16 cellular contexts compared by ENCODE assay signal in the genomic region with DNA sequence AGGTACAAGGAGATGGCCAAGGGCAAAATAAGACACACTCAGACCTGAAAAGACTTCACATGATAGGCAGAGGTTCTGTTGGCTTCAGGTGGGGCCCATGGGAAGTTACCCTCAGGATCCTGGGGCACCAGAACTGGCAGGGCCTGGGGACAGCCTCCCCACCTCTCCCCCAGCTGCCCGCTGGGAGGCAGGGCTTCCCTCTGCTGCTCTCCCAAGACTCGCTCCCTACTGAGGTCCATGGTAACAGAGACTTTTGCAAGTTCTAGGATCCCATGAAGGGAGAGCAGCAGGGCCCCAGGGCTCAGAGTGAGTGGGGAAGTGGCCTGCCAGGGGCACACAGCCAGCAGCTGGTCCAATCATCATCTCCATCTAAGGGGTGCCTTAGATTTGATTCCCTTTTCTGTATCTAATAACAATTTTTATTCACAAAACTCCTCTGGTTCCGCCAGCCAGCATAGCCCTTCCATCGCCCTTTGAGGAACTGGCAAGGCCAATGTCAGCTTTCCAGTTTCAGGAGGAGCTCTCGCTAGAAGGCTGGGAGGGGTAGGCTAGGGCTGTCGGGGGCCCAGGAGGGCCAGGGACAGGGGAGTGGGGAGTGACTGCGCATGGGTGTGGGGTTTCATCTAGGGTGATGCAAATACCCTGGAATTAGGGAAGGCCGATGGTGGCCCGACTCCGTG.
DNase-seq lines count a peak whose midpoint lies in the region; ATAC-seq and TF ChIP-seq lines count a peak whose summit lies in the region.
"Had no signal": no experiment of that assay in that cellular context is flagged by ENCODE, and none has a peak within 500 bp of the region (broad histone marks: within the 10 kb centered on the region; RNA-seq: fewer than 3 reads in every experiment).

No MANE protein-coding gene starts in this region.

- no peak for TF ChIP-seq CTCF in esophagus muscularis mucosa (IDR thresholded peaks at IDR 0.05)
- no peak for TF ChIP-seq CTCF in vagina (IDR thresholded peaks at IDR 0.05)
- TF ChIP-seq CTCF in GM13976 (IDR thresholded peaks at IDR 0.05; ENCODE audit: borderline replicate concordance, control extremely low read depth, extremely low read depth, insufficient read depth, missing control alignments) = no peak
- TF ChIP-seq CTCF in right atrium auricular region (IDR thresholded peaks at IDR 0.05) = no peak

- 93% methylated on average over 10 of the region's 10 CpGs for WGBS in esophagus muscularis mucosa

- H3K36me3 ChIP-seq in esophagus muscularis mucosa = peaks cover 0 to 12% (median 5%) of the 10 kb centered on the region in 4 donors
- H3K36me3 ChIP-seq in vagina = no peaks in the 10 kb centered on the region
- no peaks in the 10 kb centered on the region for H3K36me3 ChIP-seq in right atrium auricular region
- H3K36me3 ChIP-seq: HAP-1 had no signal

- no peak for ATAC-seq in sciatic nerve

- no peak for TF ChIP-seq EP300 in esophagus muscularis mucosa (IDR thresholded peaks at IDR 0.05)

- DNase-seq in esophagus muscularis mucosa (ENCODE audit: extremely low spot score) (peak; percentile 86), islet precursor cell (peak; percentile 38), sciatic nerve (ENCODE audit: low spot score) (peak; percentile 42), vagina (ENCODE audit: extremely low spot score in 2 of 2) (peak; percentile 62 to 67), GM13976 (ENCODE audit: low spot score) (no peak), right atrium auricular region (ENCODE audit: low spot score) (no peak)
- DNase-seq: C1 segment of cervical spinal cord; Calu3; CD4-positive, alpha-beta memory T cell; COR-L47; DMS53; DMS79 treated with DMSO at 0.1 percent for 48 hours; GF-D8; GOT3; HFFc6 had no signal

- intact Hi-C loops in esophagus muscularis mucosa (cut with DNase I) (no loop called here), sciatic nerve (cut with DNase I) (no loop called here), vagina (cut with DNase I) (no loop called here)

- H3K4me1 ChIP-seq in esophagus muscularis mucosa (peaks cover 0 to 5% (median 0%) of the 10 kb centered on the region in 4 donors), vagina (no peaks in the 10 kb centered on the region), right atrium auricular region (peaks cover 0 to 11% of the 10 kb centered on the region in 2 donors)
- H3K4me1 ChIP-seq: HAP-1 had no signal

- TF ChIP-seq POLR2A in esophagus muscularis mucosa (IDR thresholded peaks at IDR 0.05; ENCODE audit: low read depth) (no peak), vagina (IDR thresholded peaks at IDR 0.05) (no peak)

- in situ Hi-C loops in GM13976 (cut with MboI; ENCODE audit: low sequenced_read_pairs, unreplicated experiment) = no loop called here

- H3K4me3 ChIP-seq in esophagus muscularis mucosa (no peak overlapping the region), vagina (no peak overlapping the region), right atrium auricular region (no peak overlapping the region)
- H3K4me3 ChIP-seq: HAP-1 had no signal

- H3K9me3 ChIP-seq in esophagus muscularis mucosa = no peaks in the 10 kb centered on the region
- H3K9me3 ChIP-seq in vagina = no peaks in the 10 kb centered on the region
- H3K9me3 ChIP-seq in right atrium auricular region = no peaks in the 10 kb centered on the region
- H3K9me3 ChIP-seq: HAP-1 had no signal

- H3K27me3 ChIP-seq in esophagus muscularis mucosa (no peaks in the 10 kb centered on the region), vagina (no peaks in the 10 kb centered on the region), right atrium auricular region (no peaks in the 10 kb centered on the region)

- H3K27ac ChIP-seq in esophagus muscularis mucosa (replicated peaks in 1 of 4) (no peak overlapping the region), vagina (no peak overlapping the region), right atrium auricular region (no peak overlapping the region)

Comparison
In these comparisons a context has a peak if more than half of its experiments do, and no peak if none do; other contexts are left out.
1. DNase-seq: peak in esophagus muscularis mucosa (single experiment), islet precursor cell (single experiment), sciatic nerve (single experiment) and vagina (2 of 2); none in GM13976 (single experiment) and right atrium auricular region (single experiment).